ENCODE assay signal across 1 cellular context in genomic region chr1:38888423-38889333, GRCh38.
TF ChIP-seq lines count a peak whose summit lies in the region.

No MANE protein-coding gene starts in this region.

TF ChIP-seq in HepG2, 621 proteins besides CTCF, POLR2A, EP300 and RAD21 (continued from another document and continues in another):
- TF ChIP-seq, protein P1, sequence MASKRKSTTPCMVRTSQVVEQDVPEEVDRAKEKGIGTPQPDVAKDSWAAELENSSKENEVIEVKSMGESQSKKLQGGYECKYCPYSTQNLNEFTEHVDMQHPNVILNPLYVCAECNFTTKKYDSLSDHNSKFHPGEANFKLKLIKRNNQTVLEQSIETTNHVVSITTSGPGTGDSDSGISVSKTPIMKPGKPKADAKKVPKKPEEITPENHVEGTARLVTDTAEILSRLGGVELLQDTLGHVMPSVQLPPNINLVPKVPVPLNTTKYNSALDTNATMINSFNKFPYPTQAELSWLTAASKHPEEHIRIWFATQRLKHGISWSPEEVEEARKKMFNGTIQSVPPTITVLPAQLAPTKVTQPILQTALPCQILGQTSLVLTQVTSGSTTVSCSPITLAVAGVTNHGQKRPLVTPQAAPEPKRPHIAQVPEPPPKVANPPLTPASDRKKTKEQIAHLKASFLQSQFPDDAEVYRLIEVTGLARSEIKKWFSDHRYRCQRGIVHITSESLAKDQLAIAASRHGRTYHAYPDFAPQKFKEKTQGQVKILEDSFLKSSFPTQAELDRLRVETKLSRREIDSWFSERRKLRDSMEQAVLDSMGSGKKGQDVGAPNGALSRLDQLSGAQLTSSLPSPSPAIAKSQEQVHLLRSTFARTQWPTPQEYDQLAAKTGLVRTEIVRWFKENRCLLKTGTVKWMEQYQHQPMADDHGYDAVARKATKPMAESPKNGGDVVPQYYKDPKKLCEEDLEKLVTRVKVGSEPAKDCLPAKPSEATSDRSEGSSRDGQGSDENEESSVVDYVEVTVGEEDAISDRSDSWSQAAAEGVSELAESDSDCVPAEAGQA (IDR thresholded peaks at IDR 0.05; ENCODE audit: low read depth), result no peak
- TF ChIP-seq, protein P1 (CRISPR knock-in tag; IDR thresholded peaks at IDR 0.05; ENCODE audit: borderline replicate concordance), result no peak
- TF ChIP-seq STAT5B (CRISPR knock-in tag; IDR thresholded peaks at IDR 0.05) (no peak), ZFP62 (CRISPR knock-in tag; IDR thresholded peaks at IDR 0.05) (no peak), TCF7L2 (IDR thresholded peaks at IDR 0.05; ENCODE audit: low read depth, low read length) (no peak), SNAPC5 (CRISPR knock-in tag; IDR thresholded peaks at IDR 0.05; ENCODE audit: borderline replicate concordance) (no peak), ZBTB42 (CRISPR knock-in tag; IDR thresholded peaks at IDR 0.05) (no peak), GMEB2 (CRISPR knock-in tag; IDR thresholded peaks at IDR 0.05; ENCODE audit: low read depth) (no peak), HOXA7 (CRISPR knock-in tag; IDR thresholded peaks at IDR 0.05) (no peak), ZBTB7B (CRISPR knock-in tag; IDR thresholded peaks at IDR 0.05) (0 out of 2 replicates have a peak, but pooled peaks have one; percentile 42), ARID2 (CRISPR knock-in tag; IDR thresholded peaks at IDR 0.05; ENCODE audit: borderline replicate concordance) (no peak), ZKSCAN5 (CRISPR knock-in tag; IDR thresholded peaks at IDR 0.05) (no peak), NONO (IDR thresholded peaks at IDR 0.05) (no peak), NONO (CRISPR knock-in tag; conservative IDR thresholded peaks at IDR 0.05) (no peak), HDAC1 (CRISPR knock-in tag; IDR thresholded peaks at IDR 0.05) (peak; percentile 33; the same call in 1 of the 2 replicates), ZNF644 (CRISPR knock-in tag; IDR thresholded peaks at IDR 0.05; ENCODE audit: low read depth) (peak; percentile 43; the same call in 1 of the 2 replicates), GZF1 (CRISPR knock-in tag; IDR thresholded peaks at IDR 0.05) (no peak), ZNF205 (CRISPR knock-in tag; IDR thresholded peaks at IDR 0.05) (no peak), ZNF543 (CRISPR knock-in tag; IDR thresholded peaks at IDR 0.05) (no peak), CREB1 (IDR thresholded peaks at IDR 0.05) (0 out of 2 replicates have a peak, but pooled peaks have one; percentile 2), CREB1 (CRISPR knock-in tag; IDR thresholded peaks at IDR 0.05) (peak; percentile 32; the same call in 1 of the 2 replicates), HMG20A (CRISPR knock-in tag; IDR thresholded peaks at IDR 0.05; ENCODE audit: borderline replicate concordance) (peak; percentile 52; the same call in 1 of the 2 replicates), NPAS2 (CRISPR knock-in tag; IDR thresholded peaks at IDR 0.05; ENCODE audit: borderline replicate concordance) (no peak), ASH2L (IDR thresholded peaks at IDR 0.05; ENCODE audit: insufficient read length, low read depth, low read length) (peak; percentile 89), CHCHD3 (CRISPR knock-in tag; IDR thresholded peaks at IDR 0.05) (no peak), ZNF207 (IDR thresholded peaks at IDR 0.05; ENCODE audit: borderline replicate concordance) (no peak), ZBTB2 (CRISPR knock-in tag; IDR thresholded peaks at IDR 0.05; ENCODE audit: low read depth) (no peak), NCOR1 (IDR thresholded peaks at IDR 0.05; ENCODE audit: borderline replicate concordance, low read length) (peak; percentile 26; the same call in 1 of the 2 replicates), POGK (CRISPR knock-in tag; conservative IDR thresholded peaks at IDR 0.05) (no peak), SOX5 (CRISPR knock-in tag; IDR thresholded peaks at IDR 0.05; ENCODE audit: borderline replicate concordance) (0 out of 2 replicates have a peak, but pooled peaks have one; percentile 18), U2AF2 (IDR thresholded peaks at IDR 0.05; ENCODE audit: low read depth, low read length) (no peak), ZNF232 (CRISPR knock-in tag; IDR thresholded peaks at IDR 0.05; ENCODE audit: borderline replicate concordance) (no peak), ZNF652 (CRISPR knock-in tag; IDR thresholded peaks at IDR 0.05; ENCODE audit: borderline replicate concordance, low read depth) (no peak), KDM6A (CRISPR knock-in tag; IDR thresholded peaks at IDR 0.05; ENCODE audit: low read depth) (no peak; the same call in 1 of the 2 replicates), GTF3A (CRISPR knock-in tag; conservative IDR thresholded peaks at IDR 0.05) (no peak)
- TF ChIP-seq, protein P2, sequence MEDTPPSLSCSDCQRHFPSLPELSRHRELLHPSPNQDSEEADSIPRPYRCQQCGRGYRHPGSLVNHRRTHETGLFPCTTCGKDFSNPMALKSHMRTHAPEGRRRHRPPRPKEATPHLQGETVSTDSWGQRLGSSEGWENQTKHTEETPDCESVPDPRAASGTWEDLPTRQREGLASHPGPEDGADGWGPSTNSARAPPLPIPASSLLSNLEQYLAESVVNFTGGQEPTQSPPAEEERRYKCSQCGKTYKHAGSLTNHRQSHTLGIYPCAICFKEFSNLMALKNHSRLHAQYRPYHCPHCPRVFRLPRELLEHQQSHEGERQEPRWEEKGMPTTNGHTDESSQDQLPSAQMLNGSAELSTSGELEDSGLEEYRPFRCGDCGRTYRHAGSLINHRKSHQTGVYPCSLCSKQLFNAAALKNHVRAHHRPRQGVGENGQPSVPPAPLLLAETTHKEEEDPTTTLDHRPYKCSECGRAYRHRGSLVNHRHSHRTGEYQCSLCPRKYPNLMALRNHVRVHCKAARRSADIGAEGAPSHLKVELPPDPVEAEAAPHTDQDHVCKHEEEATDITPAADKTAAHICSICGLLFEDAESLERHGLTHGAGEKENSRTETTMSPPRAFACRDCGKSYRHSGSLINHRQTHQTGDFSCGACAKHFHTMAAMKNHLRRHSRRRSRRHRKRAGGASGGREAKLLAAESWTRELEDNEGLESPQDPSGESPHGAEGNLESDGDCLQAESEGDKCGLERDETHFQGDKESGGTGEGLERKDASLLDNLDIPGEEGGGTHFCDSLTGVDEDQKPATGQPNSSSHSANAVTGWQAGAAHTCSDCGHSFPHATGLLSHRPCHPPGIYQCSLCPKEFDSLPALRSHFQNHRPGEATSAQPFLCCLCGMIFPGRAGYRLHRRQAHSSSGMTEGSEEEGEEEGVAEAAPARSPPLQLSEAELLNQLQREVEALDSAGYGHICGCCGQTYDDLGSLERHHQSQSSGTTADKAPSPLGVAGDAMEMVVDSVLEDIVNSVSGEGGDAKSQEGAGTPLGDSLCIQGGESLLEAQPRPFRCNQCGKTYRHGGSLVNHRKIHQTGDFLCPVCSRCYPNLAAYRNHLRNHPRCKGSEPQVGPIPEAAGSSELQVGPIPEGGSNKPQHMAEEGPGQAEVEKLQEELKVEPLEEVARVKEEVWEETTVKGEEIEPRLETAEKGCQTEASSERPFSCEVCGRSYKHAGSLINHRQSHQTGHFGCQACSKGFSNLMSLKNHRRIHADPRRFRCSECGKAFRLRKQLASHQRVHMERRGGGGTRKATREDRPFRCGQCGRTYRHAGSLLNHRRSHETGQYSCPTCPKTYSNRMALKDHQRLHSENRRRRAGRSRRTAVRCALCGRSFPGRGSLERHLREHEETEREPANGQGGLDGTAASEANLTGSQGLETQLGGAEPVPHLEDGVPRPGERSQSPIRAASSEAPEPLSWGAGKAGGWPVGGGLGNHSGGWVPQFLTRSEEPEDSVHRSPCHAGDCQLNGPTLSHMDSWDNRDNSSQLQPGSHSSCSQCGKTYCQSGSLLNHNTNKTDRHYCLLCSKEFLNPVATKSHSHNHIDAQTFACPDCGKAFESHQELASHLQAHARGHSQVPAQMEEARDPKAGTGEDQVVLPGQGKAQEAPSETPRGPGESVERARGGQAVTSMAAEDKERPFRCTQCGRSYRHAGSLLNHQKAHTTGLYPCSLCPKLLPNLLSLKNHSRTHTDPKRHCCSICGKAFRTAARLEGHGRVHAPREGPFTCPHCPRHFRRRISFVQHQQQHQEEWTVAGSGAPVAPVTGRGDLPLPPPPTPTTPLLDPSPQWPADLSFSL (CRISPR knock-in tag; IDR thresholded peaks at IDR 0.05), result no peak
- TF ChIP-seq, protein P3, sequence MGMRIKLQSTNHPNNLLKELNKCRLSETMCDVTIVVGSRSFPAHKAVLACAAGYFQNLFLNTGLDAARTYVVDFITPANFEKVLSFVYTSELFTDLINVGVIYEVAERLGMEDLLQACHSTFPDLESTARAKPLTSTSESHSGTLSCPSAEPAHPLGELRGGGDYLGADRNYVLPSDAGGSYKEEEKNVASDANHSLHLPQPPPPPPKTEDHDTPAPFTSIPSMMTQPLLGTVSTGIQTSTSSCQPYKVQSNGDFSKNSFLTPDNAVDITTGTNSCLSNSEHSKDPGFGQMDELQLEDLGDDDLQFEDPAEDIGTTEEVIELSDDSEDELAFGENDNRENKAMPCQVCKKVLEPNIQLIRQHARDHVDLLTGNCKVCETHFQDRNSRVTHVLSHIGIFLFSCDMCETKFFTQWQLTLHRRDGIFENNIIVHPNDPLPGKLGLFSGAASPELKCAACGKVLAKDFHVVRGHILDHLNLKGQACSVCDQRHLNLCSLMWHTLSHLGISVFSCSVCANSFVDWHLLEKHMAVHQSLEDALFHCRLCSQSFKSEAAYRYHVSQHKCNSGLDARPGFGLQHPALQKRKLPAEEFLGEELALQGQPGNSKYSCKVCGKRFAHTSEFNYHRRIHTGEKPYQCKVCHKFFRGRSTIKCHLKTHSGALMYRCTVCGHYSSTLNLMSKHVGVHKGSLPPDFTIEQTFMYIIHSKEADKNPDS (CRISPR knock-in tag; IDR thresholded peaks at IDR 0.05), result no peak
- TF ChIP-seq, protein P4, sequence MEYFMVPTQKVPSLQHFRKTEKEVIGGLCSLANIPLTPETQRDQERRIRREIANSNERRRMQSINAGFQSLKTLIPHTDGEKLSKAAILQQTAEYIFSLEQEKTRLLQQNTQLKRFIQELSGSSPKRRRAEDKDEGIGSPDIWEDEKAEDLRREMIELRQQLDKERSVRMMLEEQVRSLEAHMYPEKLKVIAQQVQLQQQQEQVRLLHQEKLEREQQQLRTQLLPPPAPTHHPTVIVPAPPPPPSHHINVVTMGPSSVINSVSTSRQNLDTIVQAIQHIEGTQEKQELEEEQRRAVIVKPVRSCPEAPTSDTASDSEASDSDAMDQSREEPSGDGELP (IDR thresholded peaks at IDR 0.05; ENCODE audit: borderline replicate concordance, low read depth), result no peak
- TF ChIP-seq, protein P5, sequence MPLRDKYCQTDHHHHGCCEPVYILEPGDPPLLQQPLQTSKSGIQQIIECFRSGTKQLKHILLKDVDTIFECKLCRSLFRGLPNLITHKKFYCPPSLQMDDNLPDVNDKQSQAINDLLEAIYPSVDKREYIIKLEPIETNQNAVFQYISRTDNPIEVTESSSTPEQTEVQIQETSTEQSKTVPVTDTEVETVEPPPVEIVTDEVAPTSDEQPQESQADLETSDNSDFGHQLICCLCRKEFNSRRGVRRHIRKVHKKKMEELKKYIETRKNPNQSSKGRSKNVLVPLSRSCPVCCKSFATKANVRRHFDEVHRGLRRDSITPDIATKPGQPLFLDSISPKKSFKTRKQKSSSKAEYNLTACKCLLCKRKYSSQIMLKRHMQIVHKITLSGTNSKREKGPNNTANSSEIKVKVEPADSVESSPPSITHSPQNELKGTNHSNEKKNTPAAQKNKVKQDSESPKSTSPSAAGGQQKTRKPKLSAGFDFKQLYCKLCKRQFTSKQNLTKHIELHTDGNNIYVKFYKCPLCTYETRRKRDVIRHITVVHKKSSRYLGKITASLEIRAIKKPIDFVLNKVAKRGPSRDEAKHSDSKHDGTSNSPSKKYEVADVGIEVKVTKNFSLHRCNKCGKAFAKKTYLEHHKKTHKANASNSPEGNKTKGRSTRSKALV (CRISPR knock-in tag; IDR thresholded peaks at IDR 0.05), result no peak
